ENCODE assay signal across 21 cellular contexts in genomic region chr1:112144738-112145426, GRCh38.
DNase-seq lines count a peak whose midpoint lies in the region; ATAC-seq, FAIRE-seq and TF ChIP-seq lines count a peak whose summit lies in the region.
"Had no signal": no experiment of that assay in that cellular context is flagged by ENCODE, and none has a peak within 500 bp of the region (broad histone marks: within the 10 kb centered on the region; RNA-seq: fewer than 3 reads in every experiment).

No MANE protein-coding gene starts in this region.

- intact Hi-C loops in gastrocnemius medialis (cut with DNase I; ENCODE audit: low total_unique reads): no loop called here
- intact Hi-C loops in CD4-positive, alpha-beta memory T cell (cut with micrococcal nuclease): no loop called here

- H3K4me3 ChIP-seq in gastrocnemius medialis: no peak overlapping the region
- H3K4me3 ChIP-seq in small intestine (ENCODE audit: low read depth in 1 of 2, low read length in 2 of 2): no peak overlapping the region
- H3K4me3 ChIP-seq in CD4-positive, alpha-beta memory T cell (ENCODE audit: low read length in 2 of 2): no peak overlapping the region

- CTCF ChIA-PET in CD4-positive, alpha-beta memory T cell (lab: Charles Lee; ENCODE audit: partially characterized antibody): no interaction called here

- ATAC-seq in gastrocnemius medialis (peak; percentile 90), HG02870 (IDR thresholded peaks at IDR 0.05; ENCODE audit: unreplicated experiment) (no peak)
- ATAC-seq: activated CD4-positive, CD25-positive, alpha-beta regulatory T cell treated with anti-CD3 and anti-CD28 coated beads, Interleukin-2, amount 50 U/mL, for 24 hours; activated CD8-positive, alpha-beta T cell treated with anti-CD3 and anti-CD28 coated beads for 36 hours; naive thymus-derived CD8-positive, alpha-beta T cell; stimulated activated naive CD8-positive, alpha-beta T cell treated with anti-CD3 and anti-CD28 coated beads, Interleukin-15, amount 100 ng/mL, for 72 hours had no signal

- H3K4me1 ChIP-seq in gastrocnemius medialis (peaks cover 14% of the 10 kb centered on the region in 2 donors), small intestine (ENCODE audit: control insufficient read depth in 2 of 2, insufficient read depth in 1 of 2, low read depth in 1 of 2, low read length in 1 of 2) (no peaks in the 10 kb centered on the region)
- H3K4me1 ChIP-seq in CD4-positive, alpha-beta memory T cell (ENCODE audit: insufficient read depth, low read length): no peaks in the 10 kb centered on the region
- H3K4me1 ChIP-seq: Caco-2 had no signal

- 44 to 57% (median 51%) methylated on average over 4 of the region's 4 CpGs for WGBS in small intestine, 3 donors

- no peak for TF ChIP-seq CTCF in gastrocnemius medialis (IDR thresholded peaks at IDR 0.05 in 4 of 5, conservative IDR thresholded peaks at IDR 0.05 in 1 of 5)

- H3K4me3 Mint-ChIP-seq in CD4-positive, alpha-beta memory T cell: no peak overlapping the region
- H3K4me3 Mint-ChIP-seq: activated CD8-positive, alpha-beta T cell treated with anti-CD3 and anti-CD28 coated beads for 36 hours; B cell; naive thymus-derived CD8-positive, alpha-beta T cell; stimulated activated naive CD8-positive, alpha-beta T cell treated with anti-CD3 and anti-CD28 coated beads, Interleukin-15, amount 100 ng/mL, for 72 hours; type B pancreatic cell had no signal

- H3K9me3 ChIP-seq in gastrocnemius medialis (peaks cover 0 to 4% (median 0%) of the 10 kb centered on the region in 3 donors), small intestine (ENCODE audit: control insufficient read depth, low read depth) (no peaks in the 10 kb centered on the region)
- no peaks in the 10 kb centered on the region for H3K9me3 ChIP-seq in CD4-positive, alpha-beta memory T cell (ENCODE audit: control insufficient read depth in 1 of 2, low read length in 2 of 2)
- H3K9me3 ChIP-seq: Caco-2 had no signal

- in situ Hi-C loops in gastrocnemius medialis (cut with MboI; ENCODE audit: low sequenced_read_pairs in 4 of 4): no loop called here

- H3K9me3 Mint-ChIP-seq in CD4-positive, alpha-beta memory T cell: peaks cover 0 to 16% (median 11%) of the 10 kb centered on the region in 8 donors

- H3K36me3 Mint-ChIP-seq in CD4-positive, alpha-beta memory T cell: no peaks in the 10 kb centered on the region
- H3K36me3 Mint-ChIP-seq: type B pancreatic cell had no signal

- peaks cover 13 to 20% of the 10 kb centered on the region in 2 donors for H3K27me3 Mint-ChIP-seq in CD4-positive, alpha-beta memory T cell

- no peaks in the 10 kb centered on the region for H3K36me3 ChIP-seq in gastrocnemius medialis
- no peaks in the 10 kb centered on the region for H3K36me3 ChIP-seq in small intestine (ENCODE audit: control insufficient read depth in 2 of 2, insufficient read depth in 2 of 2, low read length in 2 of 2)
- no peaks in the 10 kb centered on the region for H3K36me3 ChIP-seq in CD4-positive, alpha-beta memory T cell (ENCODE audit: insufficient read depth, low read length)

- DNase-seq in NCI-H1417 (lab: John Stamatoyannopoulos, UW) (peak; percentile 13 to 28 (median 15)), NCI-H1417 treated with DMSO at 0.1 percent for 48 hours (lab: John Stamatoyannopoulos, UW) (no peak), NCI-H1694 treated with DMSO at 0.1 percent for 48 hours (lab: John Stamatoyannopoulos, UW) (peak; percentile 58), cerebellum (ENCODE audit: low spot score) (peak; percentile 70), gastrocnemius medialis (peak; percentile 16 to 48), small intestine (no peak)
- DNase-seq in CD4-positive, alpha-beta memory T cell: no peak
- DNase-seq: activated CD8-positive, alpha-beta T cell treated with anti-CD3 and anti-CD28 coated beads for 36 hours; activated gamma-delta T cell treated with Interleukin-2 at 50 U/mL for 16 hours; activated T-cell treated with anti-CD3 and anti-CD28 coated beads for 4 hours; Caco-2; Karpas-422; mesendoderm; naive thymus-derived CD8-positive, alpha-beta T cell; stimulated activated naive CD8-positive, alpha-beta T cell treated with anti-CD3 and anti-CD28 coated beads, Interleukin-15, amount 100 ng/mL, for 72 hours had no signal

- H3K4me1 Mint-ChIP-seq in CD4-positive, alpha-beta memory T cell: no peaks in the 10 kb centered on the region
- H3K4me1 Mint-ChIP-seq: B cell; naive thymus-derived CD8-positive, alpha-beta T cell; stimulated activated naive CD8-positive, alpha-beta T cell treated with anti-CD3 and anti-CD28 coated beads, Interleukin-15, amount 100 ng/mL, for 72 hours had no signal

- POLR2A ChIA-PET in CD4-positive, alpha-beta memory T cell (lab: Charles Lee; ENCODE audit: partially characterized antibody): no interaction called here

- H3K27ac ChIP-seq in gastrocnemius medialis (peak overlapping the region in 2 of 4 donors; percentile 14 to 65), small intestine (ENCODE audit: low read depth in 1 of 2, low read length in 1 of 2) (no peak overlapping the region)
- H3K27ac ChIP-seq in CD4-positive, alpha-beta memory T cell (ENCODE audit: low read depth, low read length): no peak overlapping the region

- no peaks in the 10 kb centered on the region for H3K27me3 ChIP-seq in gastrocnemius medialis
- H3K27me3 ChIP-seq in small intestine (ENCODE audit: control insufficient read depth in 2 of 2, insufficient read depth in 2 of 2, low read length in 2 of 2): peaks cover 0 to 2% of the 10 kb centered on the region in 2 donors
- peaks cover 7% of the 10 kb centered on the region for H3K27me3 ChIP-seq in CD4-positive, alpha-beta memory T cell (ENCODE audit: insufficient read depth, low read length)

- no peak for TF ChIP-seq POLR2A in gastrocnemius medialis (IDR thresholded peaks at IDR 0.05)

- FAIRE-seq in small intestine (lab: Jason Lieb, UNC): no peak
- FAIRE-seq: A204.1, endometrium had no signal

- H3K27ac Mint-ChIP-seq in CD4-positive, alpha-beta memory T cell: no peak overlapping the region
- H3K27ac Mint-ChIP-seq: activated CD8-positive, alpha-beta T cell treated with anti-CD3 and anti-CD28 coated beads for 36 hours; B cell; naive thymus-derived CD8-positive, alpha-beta T cell; stimulated activated naive CD8-positive, alpha-beta T cell treated with anti-CD3 and anti-CD28 coated beads, Interleukin-15, amount 100 ng/mL, for 72 hours; type B pancreatic cell had no signal

Comparison
In these comparisons a context has a peak if more than half of its experiments do, and no peak if none do; other contexts are left out.
1. DNase-seq: peak in NCI-H1417 (3 of 3), NCI-H1694 treated with DMSO at 0.1 percent for 48 hours (single experiment), cerebellum (single experiment) and gastrocnemius medialis (2 of 2); none in NCI-H1417 treated with DMSO at 0.1 percent for 48 hours (single experiment), small intestine (single experiment) and CD4-positive, alpha-beta memory T cell (0 of 5).